In genomic region chr1:157700711-157701110, GRCh38 we compare ENCODE assay signal across 27 cellular contexts. TPM values are rescaled to one million over a fixed set of nuclear protein-coding genes. Genes with fewer than 3 reads are reported as not detected.
DNase-seq lines count a peak whose midpoint lies in the region; ATAC-seq and TF ChIP-seq lines count a peak whose summit lies in the region.
"Had no signal": no experiment of that assay in that cellular context is flagged by ENCODE, and none has a peak within 500 bp of the region (broad histone marks: within the 10 kb centered on the region; RNA-seq: fewer than 3 reads in every experiment).

Gene FCRL3, minus strand, starts transcription at chr1:157700769. Its CDS starts 280 bp downstream, at chr1:157700489.

- in situ Hi-C loops in transverse colon (cut with MboI; ENCODE audit: low pct_ligation_motif_present in 1 of 4, low pct_unique_long_range_greater_than_20kb in 1 of 4, low sequenced_read_pairs in 3 of 4): no loop called here

- peak within 1 kb of the TSS; percentile 72 for H3K27ac Mint-ChIP-seq in activated T-cell treated with anti-CD3 and anti-CD28 coated beads, Interleukin-2, amount 50 U/mL, for 72 hours
- H3K27ac Mint-ChIP-seq in IgD-negative memory B cell: peak within 1 kb of the TSS; percentile 71 to 90 (median 86)
- peak within 1 kb of the TSS; percentile 54 for H3K27ac Mint-ChIP-seq in activated naive CD8-positive, alpha-beta T cell treated with anti-CD3 and anti-CD28 coated beads, Interleukin-2, amount 50 U/mL, for 24 hours
- peak within 1 kb of the TSS; percentile 94 for H3K27ac Mint-ChIP-seq in stimulated activated memory B cell treated with anti-CD40 and anti-IgM and Interleukin-4, amounts not matched to agents 10 μg/mL and 1 μg/mL and 100 μg/mL, for 72 hours
- H3K27ac Mint-ChIP-seq: activated naive CD4-positive, alpha-beta T cell treated with anti-CD3 and anti-CD28 coated beads, Interleukin-2, amount 50 U/mL, for 72 hours; HFFc6; T-helper 1 cell treated with Interleukin-12 subunit alpha and Interleukin-12 subunit beta and Interleukin-4 antibody, amounts not matched to agents 30 μg/mL and 1 μg/mL, for 36 hours had no signal

- intact Hi-C loops in transverse colon (cut with DNase I; ENCODE audit: low total_unique reads): no loop called here

- H3K4me1 ChIP-seq in transverse colon: no peaks in the 10 kb centered on the region
- H3K4me1 ChIP-seq: left lung, neural progenitor cell, Peyer's patch, prostate gland, SJCRH30 had no signal

- H3K36me3 ChIP-seq in transverse colon: no peaks in the 10 kb centered on the region
- H3K36me3 ChIP-seq: left lung, neural progenitor cell, Peyer's patch, prostate gland, SJCRH30, thoracic aorta had no signal

- TF ChIP-seq EP300 in transverse colon (IDR thresholded peaks at IDR 0.05; ENCODE audit: low read depth): no peak

- no peak for DNase-seq in activated T-cell treated with anti-CD3 and anti-CD28 coated beads, Interleukin-2, amount 50 U/mL, for 72 hours
- no peak for DNase-seq in activated T-cell treated with anti-CD3 and anti-CD28 coated beads, Interleukin-2, amount 50 U/mL, for 1 hour
- no peak for DNase-seq in activated naive CD8-positive, alpha-beta T cell treated with anti-CD3 and anti-CD28 coated beads, Interleukin-2, amount 50 U/mL, for 24 hours
- DNase-seq in transverse colon (no peak), cortex of kidney (lab: John Stamatoyannopoulos, UW) (no peak), NCI-H446 treated with DMSO at 0.1 percent for 48 hours (lab: John Stamatoyannopoulos, UW) (no peak)
- DNase-seq: ACHN, C1 segment of cervical spinal cord, erythroblast, foreskin melanocyte, HFFc6, left lung, midbrain, NCI-H1092 treated with DMSO at 0.1 percent for 48 hours, NCI-H1930, SJCRH30 had no signal

- H3K9me3 Mint-ChIP-seq in activated T-cell treated with anti-CD3 and anti-CD28 coated beads, Interleukin-2, amount 50 U/mL, for 72 hours: no peaks in the 10 kb centered on the region
- H3K9me3 Mint-ChIP-seq in IgD-negative memory B cell: peaks cover 0 to 2% (median 0%) of the 10 kb centered on the region in 3 donors
- no peaks in the 10 kb centered on the region for H3K9me3 Mint-ChIP-seq in activated naive CD8-positive, alpha-beta T cell treated with anti-CD3 and anti-CD28 coated beads, Interleukin-2, amount 50 U/mL, for 24 hours
- no peaks in the 10 kb centered on the region for H3K9me3 Mint-ChIP-seq in stimulated activated memory B cell treated with anti-CD40 and anti-IgM and Interleukin-4, amounts not matched to agents 10 μg/mL and 1 μg/mL and 100 μg/mL, for 72 hours
- H3K9me3 Mint-ChIP-seq: neural progenitor cell; T-helper 1 cell treated with Interleukin-12 subunit alpha and Interleukin-12 subunit beta and Interleukin-4 antibody, amounts not matched to agents 30 μg/mL and 1 μg/mL, for 36 hours had no signal

- peak within 1 kb of the TSS in 1 of 2 donors; percentile 55 for H3K4me3 Mint-ChIP-seq in activated T-cell treated with anti-CD3 and anti-CD28 coated beads, Interleukin-2, amount 50 U/mL, for 72 hours
- H3K4me3 Mint-ChIP-seq in IgD-negative memory B cell: peak within 1 kb of the TSS; percentile 86 to 97 (median 91)
- peak within 1 kb of the TSS; percentile 39 for H3K4me3 Mint-ChIP-seq in activated naive CD8-positive, alpha-beta T cell treated with anti-CD3 and anti-CD28 coated beads, Interleukin-2, amount 50 U/mL, for 24 hours
- H3K4me3 Mint-ChIP-seq in stimulated activated memory B cell treated with anti-CD40 and anti-IgM and Interleukin-4, amounts not matched to agents 10 μg/mL and 1 μg/mL and 100 μg/mL, for 72 hours: peak within 1 kb of the TSS; percentile 92
- H3K4me3 Mint-ChIP-seq: HFFc6; neural progenitor cell; T-helper 1 cell treated with Interleukin-12 subunit alpha and Interleukin-12 subunit beta and Interleukin-4 antibody, amounts not matched to agents 30 μg/mL and 1 μg/mL, for 36 hours had no signal

- H3K27me3 Mint-ChIP-seq in activated T-cell treated with anti-CD3 and anti-CD28 coated beads, Interleukin-2, amount 50 U/mL, for 72 hours (ENCODE audit: low read depth): no peaks in the 10 kb centered on the region
- no peaks in the 10 kb centered on the region for H3K27me3 Mint-ChIP-seq in IgD-negative memory B cell
- peaks cover 4% of the 10 kb centered on the region for H3K27me3 Mint-ChIP-seq in activated naive CD8-positive, alpha-beta T cell treated with anti-CD3 and anti-CD28 coated beads, Interleukin-2, amount 50 U/mL, for 24 hours
- no peaks in the 10 kb centered on the region for H3K27me3 Mint-ChIP-seq in stimulated activated memory B cell treated with anti-CD40 and anti-IgM and Interleukin-4, amounts not matched to agents 10 μg/mL and 1 μg/mL and 100 μg/mL, for 72 hours

- H3K9me3 ChIP-seq in transverse colon: no peaks in the 10 kb centered on the region
- H3K9me3 ChIP-seq: left lung, Peyer's patch, prostate gland, SJCRH30, thoracic aorta had no signal

- H3K4me1 Mint-ChIP-seq in activated T-cell treated with anti-CD3 and anti-CD28 coated beads, Interleukin-2, amount 50 U/mL, for 72 hours (ENCODE audit: low read depth): no peaks in the 10 kb centered on the region
- peaks cover 71 to 74% (median 73%) of the 10 kb centered on the region in 3 donors for H3K4me1 Mint-ChIP-seq in IgD-negative memory B cell
- peaks cover 33% of the 10 kb centered on the region for H3K4me1 Mint-ChIP-seq in activated naive CD8-positive, alpha-beta T cell treated with anti-CD3 and anti-CD28 coated beads, Interleukin-2, amount 50 U/mL, for 24 hours
- peaks cover 91% of the 10 kb centered on the region for H3K4me1 Mint-ChIP-seq in stimulated activated memory B cell treated with anti-CD40 and anti-IgM and Interleukin-4, amounts not matched to agents 10 μg/mL and 1 μg/mL and 100 μg/mL, for 72 hours
- H3K4me1 Mint-ChIP-seq: neural progenitor cell had no signal

- no peak within 1 kb of the TSS for H3K27ac ChIP-seq in transverse colon
- H3K27ac ChIP-seq: hepatocyte, left lung, neural progenitor cell, prostate gland, SJCRH30, thoracic aorta had no signal

- WGBS in transverse colon (ENCODE audit: low coverage in 1 of 2), 2 donors: 78 to 81% methylated on average over 4 of the region's 4 CpGs

- peak in 1 of 2 donors; percentile 60 for ATAC-seq in activated T-cell treated with anti-CD3 and anti-CD28 coated beads, Interleukin-2, amount 50 U/mL, for 72 hours (replicated peaks in 1 of 2)
- ATAC-seq in activated naive CD8-positive, alpha-beta T cell treated with anti-CD3 and anti-CD28 coated beads, Interleukin-2, amount 50 U/mL, for 24 hours: peak; percentile 58
- ATAC-seq in stimulated activated memory B cell treated with anti-CD40 and anti-IgM and Interleukin-4, amounts not matched to agents 10 μg/mL and 1 μg/mL and 100 μg/mL, for 72 hours: peak; percentile 71
- ATAC-seq: left lung had no signal

- peaks cover 8% of the 10 kb centered on the region for H3K27me3 ChIP-seq in transverse colon
- H3K27me3 ChIP-seq: left lung, neural progenitor cell, Peyer's patch, SJCRH30 had no signal

- no peak for TF ChIP-seq CTCF in transverse colon (IDR thresholded peaks at IDR 0.05)

- no peak for TF ChIP-seq POLR2A in transverse colon (IDR thresholded peaks at IDR 0.05)

- no peaks in the 10 kb centered on the region for H3K36me3 Mint-ChIP-seq in activated T-cell treated with anti-CD3 and anti-CD28 coated beads, Interleukin-2, amount 50 U/mL, for 72 hours (ENCODE audit: insufficient read depth in 2 of 2)
- no peaks in the 10 kb centered on the region for H3K36me3 Mint-ChIP-seq in IgD-negative memory B cell
- no peaks in the 10 kb centered on the region for H3K36me3 Mint-ChIP-seq in activated naive CD8-positive, alpha-beta T cell treated with anti-CD3 and anti-CD28 coated beads, Interleukin-2, amount 50 U/mL, for 24 hours (ENCODE audit: low read depth)
- peaks cover 49% of the 10 kb centered on the region for H3K36me3 Mint-ChIP-seq in stimulated activated memory B cell treated with anti-CD40 and anti-IgM and Interleukin-4, amounts not matched to agents 10 μg/mL and 1 μg/mL and 100 μg/mL, for 72 hours
- H3K36me3 Mint-ChIP-seq: activated naive CD4-positive, alpha-beta T cell treated with anti-CD3 and anti-CD28 coated beads, Interleukin-2, amount 50 U/mL, for 72 hours; neural progenitor cell had no signal

- no peak within 1 kb of the TSS for H3K4me3 ChIP-seq in transverse colon
- H3K4me3 ChIP-seq: hepatocyte, left lung, neural progenitor cell, prostate gland, SJCRH30, thoracic aorta had no signal

RNA-seq across cellular contexts. Expression of gene FCRL3, which starts in this region (rescaled TPM):
- total RNA-seq in activated T-cell treated with anti-CD3 and anti-CD28 coated beads, Interleukin-2, amount 50 U/mL, for 72 hours: 1 to 10 TPM in 1 of 2 donors, under 1 TPM in 1; 0.96 to 3.9 TPM
- 84.5 TPM for polyA plus RNA-seq in IgD-negative memory B cell
- 1 to 10 TPM in 2 of 4 donors, not detected in 2; 4.0 to 4.9 TPM for total RNA-seq in transverse colon
- total RNA-seq: cerebellum, hepatocyte, HFFc6, LHCN-M2, SJCRH30, thoracic aorta had no signal
- polyA plus RNA-seq: hepatocyte had no signal
